Comparison of ENCODE assay signal across 15 cellular contexts in genomic region chr3:122094125-122094524, GRCh38. TPM values are rescaled to one million over a fixed set of nuclear protein-coding genes. Genes with fewer than 3 reads are reported as not detected.
DNase-seq lines count a peak whose midpoint lies in the region; ATAC-seq and TF ChIP-seq lines count a peak whose summit lies in the region.
"Had no signal": no experiment of that assay in that cellular context is flagged by ENCODE, and none has a peak within 500 bp of the region (broad histone marks: within the 10 kb centered on the region; RNA-seq: fewer than 3 reads in every experiment).

No MANE protein-coding gene starts in this region.

- H3K27ac Mint-ChIP-seq in activated T-cell treated with anti-CD3 and anti-CD28 coated beads, Interleukin-2, amount 50 U/mL, for 72 hours, result peak overlapping the region; percentile 47
- H3K27ac Mint-ChIP-seq in neural crest cell (ENCODE audit: unreplicated experiment), result peak overlapping the region; percentile 8
- H3K27ac Mint-ChIP-seq: activated B cell treated with CpG ODN at 0.5 μM for 24 hours, HFFc6 had no signal

- peak; percentile 54 to 58 for ATAC-seq in activated T-cell treated with anti-CD3 and anti-CD28 coated beads, Interleukin-2, amount 50 U/mL, for 72 hours (replicated peaks in 1 of 2)
- ATAC-seq in GM21390 (IDR thresholded peaks at IDR 0.05; ENCODE audit: unreplicated experiment), result peak; percentile 47
- peak; percentile 45 for ATAC-seq in HG03066 (IDR thresholded peaks at IDR 0.05; ENCODE audit: low read depth, unreplicated experiment)

- H3K27me3 Mint-ChIP-seq in activated T-cell treated with anti-CD3 and anti-CD28 coated beads, Interleukin-2, amount 50 U/mL, for 72 hours (ENCODE audit: low read depth), result peaks cover 14% of the 10 kb centered on the region
- peaks cover 2% of the 10 kb centered on the region for H3K27me3 Mint-ChIP-seq in neural crest cell (ENCODE audit: low read depth)
- H3K27me3 Mint-ChIP-seq: activated B cell treated with CpG ODN at 0.5 μM for 24 hours had no signal

- H3K36me3 Mint-ChIP-seq in activated T-cell treated with anti-CD3 and anti-CD28 coated beads, Interleukin-2, amount 50 U/mL, for 72 hours (ENCODE audit: insufficient read depth in 2 of 2), result peaks cover 1 to 4% of the 10 kb centered on the region in 2 donors
- no peaks in the 10 kb centered on the region for H3K36me3 Mint-ChIP-seq in neural crest cell (ENCODE audit: low read depth)

- no peak for DNase-seq in activated T-cell treated with anti-CD3 and anti-CD28 coated beads, Interleukin-2, amount 50 U/mL, for 72 hours
- DNase-seq in activated T-cell treated with anti-CD3 and anti-CD28 coated beads for 4 hours (no peak), neural crest cell (ENCODE audit: low read depth, low spot score) (no peak), NCI-H2227 treated with DMSO at 0.1 percent for 48 hours (lab: John Stamatoyannopoulos, UW) (no peak), NOMO-1 treated with dmso at 0.1 percent for 144 hours (lab: John Stamatoyannopoulos, UW; ENCODE audit: unreplicated experiment) (no peak), pons (ENCODE audit: low spot score) (no peak)
- DNase-seq: activated B cell treated with CpG ODN at 0.5 μM for 24 hours, activated gamma-delta T cell, Calu3, HFFc6, NCI-H1092 treated with DMSO at 0.1 percent for 48 hours, NCI-H526 treated with DMSO at 0.1 percent for 48 hours had no signal

- H3K9me3 Mint-ChIP-seq in activated T-cell treated with anti-CD3 and anti-CD28 coated beads, Interleukin-2, amount 50 U/mL, for 72 hours, result no peaks in the 10 kb centered on the region
- no peaks in the 10 kb centered on the region for H3K9me3 Mint-ChIP-seq in neural crest cell
- H3K9me3 Mint-ChIP-seq: activated B cell treated with CpG ODN at 0.5 μM for 24 hours, HFFc6 had no signal

- TF ChIP-seq CTCF in neural crest cell (conservative IDR thresholded peaks at IDR 0.05), result no peak

- peaks cover 43% of the 10 kb centered on the region for H3K4me1 Mint-ChIP-seq in activated T-cell treated with anti-CD3 and anti-CD28 coated beads, Interleukin-2, amount 50 U/mL, for 72 hours (ENCODE audit: low read depth)
- peaks cover 15% of the 10 kb centered on the region for H3K4me1 Mint-ChIP-seq in neural crest cell

- peak overlapping the region; percentile 56 to 74 for H3K4me3 Mint-ChIP-seq in activated T-cell treated with anti-CD3 and anti-CD28 coated beads, Interleukin-2, amount 50 U/mL, for 72 hours
- H3K4me3 Mint-ChIP-seq in neural crest cell, result no peak overlapping the region
- H3K4me3 Mint-ChIP-seq: activated B cell treated with CpG ODN at 0.5 μM for 24 hours, HFFc6 had no signal

RNA-seq across cellular contexts. Expression of gene CD86, which starts 39.0 kb away (rescaled TPM):
- total RNA-seq in activated T-cell treated with anti-CD3 and anti-CD28 coated beads, Interleukin-2, amount 50 U/mL, for 72 hours, result 1 to 10 TPM; 2.4 to 2.5 TPM
- total RNA-seq in neural crest cell, result not detected in 2 replicates
- total RNA-seq: Calu3, HFFc6, SJSA1 had no signal
